17 cellular contexts compared by ENCODE assay signal in the genomic region with DNA sequence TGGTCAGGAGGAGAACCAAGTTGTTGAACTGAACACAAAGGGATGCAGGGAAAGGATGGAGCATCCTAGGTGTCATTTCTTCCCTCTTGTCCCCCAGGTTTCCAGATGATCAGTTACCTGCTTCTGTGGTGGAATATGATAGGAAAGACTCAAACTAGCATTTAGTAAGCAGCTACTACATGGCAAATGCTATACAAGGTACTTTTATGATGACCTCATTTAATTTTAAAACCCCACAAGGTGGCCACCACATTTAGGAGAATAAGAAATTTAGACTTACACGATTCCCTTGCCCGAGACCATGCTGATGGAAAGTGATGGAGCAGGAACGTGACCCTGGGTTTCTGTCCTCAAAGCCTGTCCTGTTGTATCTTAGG. TPM values are rescaled to one million over a fixed set of nuclear protein-coding genes. Genes with fewer than 3 reads are reported as not detected.
DNase-seq lines count a peak whose midpoint lies in the region; ATAC-seq and TF ChIP-seq lines count a peak whose summit lies in the region.
"Had no signal": no experiment of that assay in that cellular context is flagged by ENCODE, and none has a peak within 500 bp of the region (broad histone marks: within the 10 kb centered on the region; RNA-seq: fewer than 3 reads in every experiment).

No MANE protein-coding gene starts in this region.

- no peaks in the 10 kb centered on the region for H3K9me3 ChIP-seq in CD4-positive, alpha-beta T cell (ENCODE audit: control insufficient read depth, low read length)
- H3K9me3 ChIP-seq in T-helper 17 cell (ENCODE audit: control insufficient read depth, low read length, poor library complexity, severe bottlenecking), result no peaks in the 10 kb centered on the region
- H3K9me3 ChIP-seq in H9 (ENCODE audit: control insufficient read depth, low read depth, low read length), result no peaks in the 10 kb centered on the region
- H3K9me3 ChIP-seq: psoas muscle, stomach had no signal

- TF ChIP-seq POLR2A in GM18951 (IDR thresholded peaks at IDR 0.05; ENCODE audit: extremely low read depth, insufficient read depth, insufficient read length), result peak; percentile 14

- intact Hi-C loops in CD4-positive, alpha-beta T cell (cut with DNase I, micrococcal nuclease), result no loop called here

- no peak overlapping the region for H2BK5ac ChIP-seq in H9 (ENCODE audit: insufficient read length, low read length)

- H4K8ac ChIP-seq in H9 (replicated peaks; ENCODE audit: insufficient read length, low read depth, low read length), result no peak overlapping the region

- H3K4me1 ChIP-seq in H9 (ENCODE audit: insufficient read depth, low read length), result no peaks in the 10 kb centered on the region
- H3K4me1 ChIP-seq: foreskin keratinocyte, psoas muscle, stomach had no signal

- H3K27me3 ChIP-seq in CD4-positive, alpha-beta T cell (ENCODE audit: control insufficient read depth, insufficient read depth, low read length), result no peaks in the 10 kb centered on the region
- no peaks in the 10 kb centered on the region for H3K27me3 ChIP-seq in H9 (ENCODE audit: insufficient read depth, low read length)
- H3K27me3 ChIP-seq: foreskin keratinocyte, stomach had no signal

- H3K23me2 ChIP-seq in H9 (ENCODE audit: insufficient read length, low read depth, low read length, poor library complexity, severe bottlenecking), result no peaks in the 10 kb centered on the region

- no peak overlapping the region for H3K27ac ChIP-seq in CD4-positive, alpha-beta T cell (ENCODE audit: low read depth, low read length)
- no peak overlapping the region for H3K27ac ChIP-seq in H9 (ENCODE audit: insufficient read length, low read depth, low read length)
- H3K27ac ChIP-seq: foreskin keratinocyte, psoas muscle, stomach had no signal

- no peak overlapping the region for H2BK120ac ChIP-seq in H9 (ENCODE audit: low read depth, low read length, poor library complexity, severe bottlenecking)

- H3K9ac ChIP-seq in H9 (ENCODE audit: extremely low read depth, insufficient read length, low read length), result no peak overlapping the region

- H3K4me2 ChIP-seq in H9 (ENCODE audit: insufficient read depth, insufficient read length, low read length), result no peak overlapping the region

- H3K4me1 Mint-ChIP-seq in CD4-positive, alpha-beta T cell (ENCODE audit: low read depth), result peaks cover 62% of the 10 kb centered on the region
- H3K4me1 Mint-ChIP-seq in T-helper 17 cell, result peaks cover 50% of the 10 kb centered on the region
- peaks cover 5 to 6% of the 10 kb centered on the region in 2 experiments; a peak in 3 of 4 replicates for H3K4me1 Mint-ChIP-seq in H9

- in situ Hi-C loops in GM18951 (cut with MboI; ENCODE audit: low sequenced_read_pairs, unreplicated experiment), result loop anchor here (25.0 kb wide), 1 partner anchor 370 kb away; no protein-coding TSS in a partner anchor

- no peak overlapping the region for H3T11ph ChIP-seq in H9 (ENCODE audit: low read length)

- H4K91ac ChIP-seq in H9 (ENCODE audit: insufficient read length, low read depth, low read length), result no peak overlapping the region

- H3K18ac ChIP-seq in H9 (ENCODE audit: insufficient read length, low read depth, low read length), result no peak overlapping the region

- H4K20me1 ChIP-seq in H9 (ENCODE audit: control insufficient read depth, insufficient read depth, insufficient read length), result no peaks in the 10 kb centered on the region

- no peak overlapping the region for H3K4me3 Mint-ChIP-seq in CD4-positive, alpha-beta T cell
- peak overlapping the region; percentile 74 for H3K4me3 Mint-ChIP-seq in T-helper 17 cell
- H3K4me3 Mint-ChIP-seq in H9, result no peak overlapping the region
- H3K4me3 Mint-ChIP-seq: B cell had no signal

- no CpG with 5 or more reads among the region's 3 CpGs for WGBS in H9 (ENCODE audit: extremely low coverage, insufficient read length, low lambda C conversion rate)

- ATAC-seq in CD4-positive, alpha-beta T cell (ENCODE audit: poor library complexity), result no peak
- ATAC-seq in HG02759 (IDR thresholded peaks at IDR 0.05; ENCODE audit: unreplicated experiment), result peak; percentile 18
- peak; percentile 24 for ATAC-seq in T-helper 17 cell
- ATAC-seq: foreskin keratinocyte, HCT116, PC-3, psoas muscle had no signal

- no peak for TF ChIP-seq CTCF in CD4-positive, alpha-beta T cell (IDR thresholded peaks at IDR 0.05)
- TF ChIP-seq CTCF in H9 (conservative IDR thresholded peaks at IDR 0.05), result no peak

- H3K56ac ChIP-seq in H9 (ENCODE audit: insufficient read length, low read depth, low read length), result no peak overlapping the region

- no peak overlapping the region for H2AFZ ChIP-seq in H9 (ENCODE audit: low read length)

- H2AK5ac ChIP-seq in H9 (ENCODE audit: insufficient read length, low read length), result no peak overlapping the region

- POLR2A ChIA-PET in CD4-positive, alpha-beta T cell (lab: Charles Lee), result no interaction called here

- no peak overlapping the region for H3K23ac ChIP-seq in H9 (ENCODE audit: insufficient read length, low read depth, low read length)

- DNase-seq in CD4-positive, alpha-beta T cell, result no peak
- DNase-seq in T-helper 17 cell (no peak), H9 (no peak), A172 (ENCODE audit: low spot score) (no peak), GM19240 (ENCODE audit: insufficient read length, low spot score) (no peak)
- no peak for DNase-seq in NK-92 treated with Interleukin-12 subunit alpha and Interleukin-12 subunit beta, amount 100 ng/mL, for 24 hours (lab: John Stamatoyannopoulos, UW)
- DNase-seq: DND-41; effector CD4-positive, alpha-beta T cell; NCI-H2171; PC-3; psoas muscle; stomach had no signal

- H3K9me3 Mint-ChIP-seq in CD4-positive, alpha-beta T cell, result no peaks in the 10 kb centered on the region
- H3K9me3 Mint-ChIP-seq in H9, result no peaks in the 10 kb centered on the region

- no peak overlapping the region for H2BK15ac ChIP-seq in H9 (ENCODE audit: low read depth, low read length)

- H3K79me2 ChIP-seq in H9 (ENCODE audit: insufficient read depth, low read length), result no peaks in the 10 kb centered on the region

- no peak overlapping the region for H4K5ac ChIP-seq in H9 (ENCODE audit: insufficient read length, low read depth, low read length)

- H3K27me3 Mint-ChIP-seq in CD4-positive, alpha-beta T cell, result no peaks in the 10 kb centered on the region
- H3K27me3 Mint-ChIP-seq in T-helper 17 cell, result no peaks in the 10 kb centered on the region
- no peaks in the 10 kb centered on the region for H3K27me3 Mint-ChIP-seq in H9 (ENCODE audit: low read depth)
- H3K27me3 Mint-ChIP-seq: B cell had no signal

- no peaks in the 10 kb centered on the region for H3K79me1 ChIP-seq in H9 (ENCODE audit: insufficient read depth, low read depth, low read length, poor library complexity, severe bottlenecking)

- no peak overlapping the region for H3K4ac ChIP-seq in H9 (ENCODE audit: low read depth, low read length)

- CTCF ChIA-PET in CD4-positive, alpha-beta T cell (lab: Charles Lee), result interaction anchor here (1.2 kb wide), 1 partner anchor 13 kb away, joined by 3 read pairs; no protein-coding TSS in a partner anchor

- H3K14ac ChIP-seq in H9 (ENCODE audit: insufficient read depth, low read length), result no peak overlapping the region

- no peak overlapping the region for H2BK12ac ChIP-seq in H9 (ENCODE audit: insufficient read length, low read depth, low read length)

- peak overlapping the region; percentile 67 for H3K27ac Mint-ChIP-seq in CD4-positive, alpha-beta T cell
- H3K27ac Mint-ChIP-seq in T-helper 17 cell (peak overlapping the region; percentile 97), H9 (no peak overlapping the region)
- H3K27ac Mint-ChIP-seq: B cell had no signal

- no peak overlapping the region for H2BK20ac ChIP-seq in H9 (ENCODE audit: low read depth, low read length, poor library complexity, severe bottlenecking)

- H3K36me3 Mint-ChIP-seq in CD4-positive, alpha-beta T cell (ENCODE audit: low read depth), result peaks cover 8% of the 10 kb centered on the region
- H3K36me3 Mint-ChIP-seq in T-helper 17 cell (ENCODE audit: low read depth) (no peaks in the 10 kb centered on the region), H9 (ENCODE audit: insufficient read depth in 1 of 3, low read depth in 3 of 3) (no peaks in the 10 kb centered on the region)

RNA-seq across cellular contexts. Expression of a gene that starts 40.9 kb away (rescaled TPM):
- total RNA-seq in CD4-positive, alpha-beta T cell, result 10 to 100 TPM; 76.2 to 80.1 TPM
- total RNA-seq in T-helper 17 cell, result 100 to 1,000 TPM; 117 to 149 TPM
- 0.07 and 0.09 TPM in 2 replicates for total RNA-seq in H9 (2021)
- total RNA-seq in A172 (2014; rRNA removed; shearing (Covaris generic)), result not detected in 2 replicates
- total RNA-seq: foreskin keratinocyte had no signal

Comparison
In these comparisons a context has a peak if more than half of its experiments do, and no peak if none do; other contexts are left out.
1. H3K27ac Mint-ChIP-seq: peak in CD4-positive, alpha-beta T cell (single experiment) and T-helper 17 cell (single experiment); none in H9 (0 of 3).
2. RNA of a gene that starts 40.9 kb away (total RNA-seq): 117 to 149 TPM in T-helper 17 cell and 76.2 to 80.1 TPM in CD4-positive, alpha-beta T cell; 0.07 to 0.09 TPM in H9 and not detected in A172; every median in the first group is over 10 times any median in the second.